ENCODE assay signal across 1 cellular context in the genomic region with DNA sequence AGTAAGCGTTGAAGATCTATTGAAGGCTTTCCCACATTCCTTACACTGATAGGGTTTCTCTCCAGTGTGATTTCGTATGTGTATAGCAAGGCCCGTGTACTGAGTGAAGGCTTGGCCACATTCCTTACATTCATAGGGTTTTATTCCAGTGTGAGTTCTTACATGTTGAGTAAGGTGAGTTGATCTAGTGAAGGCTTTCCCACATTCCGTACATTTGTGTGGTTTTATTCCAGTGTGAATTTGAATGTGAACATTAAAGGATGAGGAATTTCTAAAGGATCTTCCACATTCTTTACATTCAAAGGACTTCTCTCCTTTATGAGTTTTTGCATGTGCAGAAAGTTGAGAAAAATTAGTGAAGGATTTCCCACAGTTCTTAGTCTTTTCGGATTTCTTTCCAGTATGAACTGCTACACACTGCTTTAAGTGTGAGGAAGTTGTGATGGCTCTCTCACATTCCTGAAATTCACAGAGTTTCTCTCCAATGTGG.
TF ChIP-seq lines count a peak whose summit lies in the region.

No MANE protein-coding gene starts in this region.

TF ChIP-seq in H1, 55 proteins besides CTCF, POLR2A, EP300 and RAD21:
- TF ChIP-seq ZNF274 (IDR thresholded peaks at IDR 0.05; ENCODE audit: borderline replicate concordance, extremely low read depth, low read length), result 0 out of 2 replicates have a peak, but pooled peaks have one; percentile 40
